In genomic region chr4:153242848-153243324, GRCh38 we compare ENCODE assay signal across 1 cellular context.
TF ChIP-seq lines count a peak whose summit lies in the region.

No MANE protein-coding gene starts in this region.

TF ChIP-seq in SK-N-SH treated with all-trans-retinoic acid at 6 μM for 48 hours, 23 proteins besides CTCF, POLR2A, EP300 and RAD21 (continued from another document):
- no peak for TF ChIP-seq CREB5 (CRISPR knock-in tag; IDR thresholded peaks at IDR 0.05; ENCODE audit: low read depth)
- TF ChIP-seq ZC3H10 (CRISPR knock-in tag; IDR thresholded peaks at IDR 0.05) = no peak
- TF ChIP-seq TSHZ2 (CRISPR knock-in tag; IDR thresholded peaks at IDR 0.05) = no peak
- no peak for TF ChIP-seq OSR1 (CRISPR knock-in tag; IDR thresholded peaks at IDR 0.05)
- no peak for TF ChIP-seq TOX (CRISPR knock-in tag; IDR thresholded peaks at IDR 0.05; ENCODE audit: borderline replicate concordance)
- TF ChIP-seq ZNF70 (CRISPR knock-in tag; IDR thresholded peaks at IDR 0.05) = no peak
- TF ChIP-seq SNAI2 (CRISPR knock-in tag; IDR thresholded peaks at IDR 0.05) = no peak
- no peak for TF ChIP-seq ESRRG (CRISPR knock-in tag; IDR thresholded peaks at IDR 0.05)
- no peak for TF ChIP-seq ISL1 (CRISPR knock-in tag; IDR thresholded peaks at IDR 0.05)
- no peak for TF ChIP-seq GLIS3 (CRISPR knock-in tag; IDR thresholded peaks at IDR 0.05)
- no peak for TF ChIP-seq ZFP3 (CRISPR knock-in tag; IDR thresholded peaks at IDR 0.05)
- TF ChIP-seq ZNF565 (CRISPR knock-in tag; conservative IDR thresholded peaks at IDR 0.05; ENCODE audit: low read depth) = no peak
- no peak for TF ChIP-seq RARB (CRISPR knock-in tag; IDR thresholded peaks at IDR 0.05)
- TF ChIP-seq ZFP30 (CRISPR knock-in tag; IDR thresholded peaks at IDR 0.05) = no peak
- TF ChIP-seq CSDC2 (CRISPR knock-in tag; IDR thresholded peaks at IDR 0.05) = no peak
- TF ChIP-seq CSRNP3 (CRISPR knock-in tag; IDR thresholded peaks at IDR 0.05) = no peak
